In the genomic region with DNA sequence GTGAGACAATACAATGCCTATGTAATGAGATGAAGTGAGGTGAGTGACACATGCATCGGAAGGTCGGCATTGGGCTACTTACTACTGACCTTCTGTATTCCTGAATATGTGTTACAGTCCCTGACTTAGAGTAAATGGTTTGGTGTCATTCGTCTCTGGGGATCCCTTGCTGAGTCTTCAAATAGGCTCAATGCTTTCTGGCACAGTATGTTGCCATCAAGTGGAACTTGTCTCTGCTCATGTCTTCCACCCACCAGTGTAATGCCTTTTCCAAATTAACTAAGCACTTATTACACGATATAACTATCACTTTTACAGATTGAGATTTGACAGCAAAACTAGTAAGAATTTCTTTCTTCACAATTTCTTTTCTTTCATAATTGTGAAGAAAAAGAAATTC, we compare ENCODE assay signal across 23 cellular contexts.
"Had no signal": no experiment of that assay in that cellular context is flagged by ENCODE, and none has a peak within 500 bp of the region (broad histone marks: within the 10 kb centered on the region; RNA-seq: fewer than 3 reads in every experiment).

No MANE protein-coding gene starts in this region.

- H3K27ac Mint-ChIP-seq: activated naive CD8-positive, alpha-beta T cell treated with anti-CD3 and anti-CD28 coated beads, Interleukin-2, amount 10 ng/mL, durations not matched to agents 7 days and 5 days; activated T-cell treated with anti-CD3 and anti-CD28 coated beads, Interleukin-2, amount 50 U/mL, for 72 hours; neural progenitor cell had no signal

- H3K4me1 ChIP-seq: colonic mucosa, gastrocnemius medialis, left ventricle myocardium inferior, neural progenitor cell, right atrium auricular region, suprapubic skin, tibial artery had no signal

- H3K4me2 ChIP-seq: neural progenitor cell had no signal

- H3K9me3 ChIP-seq: colonic mucosa, gastrocnemius medialis, right atrium auricular region, suprapubic skin, tibial artery had no signal

- H3K27me3 Mint-ChIP-seq: activated naive CD8-positive, alpha-beta T cell treated with anti-CD3 and anti-CD28 coated beads, Interleukin-2, amount 10 ng/mL, durations not matched to agents 7 days and 5 days had no signal

- H3K4me1 Mint-ChIP-seq: neural progenitor cell had no signal

- H3K36me3 ChIP-seq: colonic mucosa, right atrium auricular region, suprapubic skin had no signal

- H3K36me3 Mint-ChIP-seq: natural killer cell had no signal

- H2AFZ ChIP-seq: neural progenitor cell had no signal

- H3K9me3 Mint-ChIP-seq: activated T-cell treated with anti-CD3 and anti-CD28 coated beads, Interleukin-2, amount 50 U/mL, for 72 hours; natural killer cell had no signal

- H3K27ac ChIP-seq: colonic mucosa, gastrocnemius medialis, left ventricle myocardium inferior, neural progenitor cell, right atrium auricular region, spleen, suprapubic skin, tibial artery, VCaP had no signal

- DNase-seq: activated CD4-positive, alpha-beta T cell treated with anti-CD3 and anti-CD28 coated beads for 4 hours; activated CD4-positive, alpha-beta T cell treated with anti-CD3 and anti-CD28 coated beads, Interleukin-2, amount 50 U/mL, for 4 hours; activated naive CD4-positive, alpha-beta T cell treated with Interleukin-2 at 50 U/mL for 16 hours; activated naive CD8-positive, alpha-beta T cell treated with anti-CD3 and anti-CD28 coated beads, Interleukin-2, amount 10 ng/mL, durations not matched to agents 7 days and 5 days; activated T-cell treated with anti-CD3 and anti-CD28 coated beads for 4 hours; activated T-cell treated with anti-CD3 and anti-CD28 coated beads, Interleukin-2, amount 50 U/mL, for 72 hours; colonic mucosa; effector CD8-positive, alpha-beta T cell; erythroblast; gastrocnemius medialis; glutamatergic neuron; left ventricle myocardium inferior; midbrain; natural killer cell; occipital lobe; spleen; stimulated activated naive CD4-positive, alpha-beta T cell; tibial artery had no signal

- H3K27me3 ChIP-seq: colonic mucosa, gastrocnemius medialis, neural progenitor cell, right atrium auricular region, spleen, suprapubic skin, tibial artery had no signal

- H3K4me3 Mint-ChIP-seq: activated naive CD8-positive, alpha-beta T cell treated with anti-CD3 and anti-CD28 coated beads, Interleukin-2, amount 10 ng/mL, durations not matched to agents 7 days and 5 days; activated T-cell treated with anti-CD3 and anti-CD28 coated beads, Interleukin-2, amount 50 U/mL, for 72 hours; natural killer cell; neural progenitor cell had no signal

- H3K9ac ChIP-seq: neural progenitor cell had no signal

- H3K4me3 ChIP-seq: colonic mucosa, gastrocnemius medialis, left ventricle myocardium inferior, lung, neural progenitor cell, right atrium auricular region, spleen, suprapubic skin, tibial artery had no signal

- ATAC-seq: activated T-cell treated with anti-CD3 and anti-CD28 coated beads, Interleukin-2, amount 50 U/mL, for 72 hours; gastrocnemius medialis; natural killer cell had no signal
